In genomic region chr19:32387701-32388392, GRCh38 we compare ENCODE assay signal across 14 cellular contexts. TPM values are rescaled to one million over a fixed set of nuclear protein-coding genes. Genes with fewer than 3 reads are reported as not detected.
DNase-seq lines count a peak whose midpoint lies in the region; ATAC-seq and TF ChIP-seq lines count a peak whose summit lies in the region.
"Had no signal": no experiment of that assay in that cellular context is flagged by ENCODE, and none has a peak within 500 bp of the region (broad histone marks: within the 10 kb centered on the region; RNA-seq: fewer than 3 reads in every experiment).

No MANE protein-coding gene starts in this region.

- H3K36me3 Mint-ChIP-seq in activated T-cell treated with anti-CD3 and anti-CD28 coated beads, Interleukin-2, amount 50 U/mL, for 72 hours (ENCODE audit: insufficient read depth in 2 of 2) = peaks cover 2 to 3% of the 10 kb centered on the region in 2 donors
- H3K36me3 Mint-ChIP-seq in immature natural killer cell = peaks cover 0 to 10% (median 7%) of the 10 kb centered on the region in 3 donors

- no peaks in the 10 kb centered on the region for H3K27me3 Mint-ChIP-seq in activated T-cell treated with anti-CD3 and anti-CD28 coated beads, Interleukin-2, amount 50 U/mL, for 72 hours (ENCODE audit: low read depth)
- no peaks in the 10 kb centered on the region for H3K27me3 Mint-ChIP-seq in immature natural killer cell (ENCODE audit: low read depth in 3 of 3)
- H3K27me3 Mint-ChIP-seq: stimulated activated naive B cell treated with anti-CD40 and anti-IgM and Interleukin-4, amounts not matched to agents 10 μg/mL and 1 μg/mL and 100 μg/mL, for 72 hours had no signal

- H3K4me3 ChIP-seq in fibroblast of mammary gland (ENCODE audit: control insufficient read depth, low read depth, low read length) = no peak overlapping the region

- ATAC-seq in activated T-cell treated with anti-CD3 and anti-CD28 coated beads, Interleukin-2, amount 50 U/mL, for 72 hours (replicated peaks in 1 of 2) = no peak
- ATAC-seq: left lobe of liver; stimulated activated naive B cell treated with anti-CD40 and anti-IgM and Interleukin-4, amounts not matched to agents 10 μg/mL and 1 μg/mL and 100 μg/mL, for 72 hours had no signal

- H3K4me1 Mint-ChIP-seq in activated T-cell treated with anti-CD3 and anti-CD28 coated beads, Interleukin-2, amount 50 U/mL, for 72 hours (ENCODE audit: low read depth) = no peaks in the 10 kb centered on the region
- no peaks in the 10 kb centered on the region for H3K4me1 Mint-ChIP-seq in immature natural killer cell

- H3K9me3 Mint-ChIP-seq in activated T-cell treated with anti-CD3 and anti-CD28 coated beads, Interleukin-2, amount 50 U/mL, for 72 hours = no peaks in the 10 kb centered on the region
- no peaks in the 10 kb centered on the region for H3K9me3 Mint-ChIP-seq in immature natural killer cell
- H3K9me3 Mint-ChIP-seq: activated T-helper 2 cell treated with anti-CD3 and anti-CD28 coated beads, Interferon-gamma antibody, Interleukin-2, Interleukin-4, amounts not matched to agents 10 μg/mL and 5 μg/mL and 100 μg/mL, durations not matched to agents 14 hours and 24 hours and 36 hours; stimulated activated naive B cell treated with anti-CD40 and anti-IgM and Interleukin-4, amounts not matched to agents 10 μg/mL and 1 μg/mL and 100 μg/mL, for 72 hours had no signal

- TF ChIP-seq CTCF in fibroblast of mammary gland (conservative IDR thresholded peaks at IDR 0.05; ENCODE audit: control insufficient read depth, insufficient read depth, low read depth, low read length) = no peak

- H3K4me3 Mint-ChIP-seq in activated T-cell treated with anti-CD3 and anti-CD28 coated beads, Interleukin-2, amount 50 U/mL, for 72 hours = no peak overlapping the region
- no peak overlapping the region for H3K4me3 Mint-ChIP-seq in immature natural killer cell
- H3K4me3 Mint-ChIP-seq: stimulated activated naive B cell treated with anti-CD40 and anti-IgM and Interleukin-4, amounts not matched to agents 10 μg/mL and 1 μg/mL and 100 μg/mL, for 72 hours had no signal

- no peak overlapping the region for H3K27ac Mint-ChIP-seq in activated T-cell treated with anti-CD3 and anti-CD28 coated beads, Interleukin-2, amount 50 U/mL, for 72 hours
- peak overlapping the region in 1 of 6 donors; percentile 22 for H3K27ac Mint-ChIP-seq in immature natural killer cell
- H3K27ac Mint-ChIP-seq: activated T-helper 2 cell treated with anti-CD3 and anti-CD28 coated beads, Interferon-gamma antibody, Interleukin-2, Interleukin-4, amounts not matched to agents 10 μg/mL and 5 μg/mL and 100 μg/mL, durations not matched to agents 14 hours and 24 hours and 36 hours; stimulated activated naive B cell treated with anti-CD40 and anti-IgM and Interleukin-4, amounts not matched to agents 10 μg/mL and 1 μg/mL and 100 μg/mL, for 72 hours had no signal

- DNase-seq in NCI-H2196 (lab: John Stamatoyannopoulos, UW; ENCODE audit: unreplicated experiment) = peak; percentile 5
- no peak for DNase-seq in NCI-H2196 treated with DMSO at 0.1 percent for 48 hours (lab: John Stamatoyannopoulos, UW; ENCODE audit: unreplicated experiment)
- DNase-seq in RPMI7951 (ENCODE audit: low read depth) = peak; percentile 26
- peak; percentile 85 for DNase-seq in fibroblast of mammary gland (ENCODE audit: low read depth)
- peak; percentile 53 for DNase-seq in ureter (ENCODE audit: low spot score)
- DNase-seq in activated T-cell treated with anti-CD3 and anti-CD28 coated beads, Interleukin-2, amount 50 U/mL, for 72 hours = no peak
- no peak for DNase-seq in Kasumi-1 (lab: John Stamatoyannopoulos, UW)
- DNase-seq in immature natural killer cell = no peak
- DNase-seq: activated CD4-positive, CD25-positive, alpha-beta regulatory T cell treated with anti-CD3 and anti-CD28 coated beads, Interleukin-2, amount 50 U/mL, for 72 hours; central memory CD4-positive, alpha-beta T cell; SHP77; stimulated activated naive B cell treated with anti-CD40 and anti-IgM and Interleukin-4, amounts not matched to agents 10 μg/mL and 1 μg/mL and 100 μg/mL, for 72 hours had no signal

RNA-seq across cellular contexts. Expression of gene DPY19L3, which starts 17.7 kb away (rescaled TPM):
- total RNA-seq in RPMI7951 (2014; rRNA removed; shearing (Covaris generic)) = 7.9 and 13.9 TPM in 2 replicates
- total RNA-seq in ureter = 43.1 TPM
- total RNA-seq in activated T-cell treated with anti-CD3 and anti-CD28 coated beads, Interleukin-2, amount 50 U/mL, for 72 hours = 10 to 100 TPM; 17.3 to 21.0 TPM
- polyA plus RNA-seq in immature natural killer cell = 10 to 100 TPM in 1 of 3 donors, 1 to 10 TPM in 2; 1.3 to 11.6 (median 5.6) TPM

RNA-seq across cellular contexts. Expression of gene ZNF507, which starts 42.4 kb away (rescaled TPM):
- 5.8 and 6.7 TPM in 2 replicates for total RNA-seq in RPMI7951 (2014; rRNA removed; shearing (Covaris generic))
- total RNA-seq in ureter = 37.5 TPM
- total RNA-seq in activated T-cell treated with anti-CD3 and anti-CD28 coated beads, Interleukin-2, amount 50 U/mL, for 72 hours = 10 to 100 TPM; 22.3 to 26.2 TPM
- 1 to 10 TPM; 3.7 to 6.5 (median 5.0) TPM for polyA plus RNA-seq in immature natural killer cell

Comparison
In these comparisons a context has a peak if more than half of its experiments do, and no peak if none do; other contexts are left out.
1. DNase-seq: peak in NCI-H2196 (single experiment), RPMI7951 (single experiment), fibroblast of mammary gland (single experiment) and ureter (single experiment); none in NCI-H2196 treated with DMSO at 0.1 percent for 48 hours (single experiment), activated T-cell treated with anti-CD3 and anti-CD28 coated beads, Interleukin-2, amount 50 U/mL, for 72 hours (0 of 2), Kasumi-1 (0 of 2) and immature natural killer cell (0 of 3).